In genomic region chr13:20702530-20702929, GRCh38 we compare ENCODE assay signal across 8 cellular contexts. TPM values are rescaled to one million over a fixed set of nuclear protein-coding genes. Genes with fewer than 3 reads are reported as not detected.
DNase-seq lines count a peak whose midpoint lies in the region; ATAC-seq, FAIRE-seq and TF ChIP-seq lines count a peak whose summit lies in the region.
"Had no signal": no experiment of that assay in that cellular context is flagged by ENCODE, and none has a peak within 500 bp of the region (broad histone marks: within the 10 kb centered on the region; RNA-seq: fewer than 3 reads in every experiment).

No MANE protein-coding gene starts in this region.

- H3K9ac ChIP-seq in PC-3 (ENCODE audit: low read length) = peak overlapping the region; percentile 69; the same call in 1 of the 2 replicates

- H2AFZ ChIP-seq in PC-3 (ENCODE audit: low read length) = no peak overlapping the region; the same call in 1 of the 2 replicates

- CTCF ChIA-PET in PC-3 (lab: Charles Lee) = interaction anchor here (0.5 kb wide), 1 partner anchor 21 kb away, joined by 4 read pairs; no protein-coding TSS in a partner anchor
- CTCF ChIA-PET in GM10248 (lab: Yijun Ruan, JAX) = interaction anchor here (0.9 to 5.9 kb wide), 8 partner anchors 10 to 247 kb away, joined by 3 to 34 read pairs (median 7); no protein-coding TSS in a partner anchor

- TF ChIP-seq CTCF in PC-3 (conservative IDR thresholded peaks at IDR 0.05; ENCODE audit: low read depth, low read length) (no peak), esophagus muscularis mucosa (IDR thresholded peaks at IDR 0.05) (no peak), gastrocnemius medialis (IDR thresholded peaks at IDR 0.05 in 4 of 5, conservative IDR thresholded peaks at IDR 0.05 in 1 of 5) (no peak), GM10248 (IDR thresholded peaks at IDR 0.05; ENCODE audit: control extremely low read depth, extremely low read depth, low read depth, missing control alignments) (no peak)

- POLR2A ChIA-PET in PC-3 (lab: Charles Lee; ENCODE audit: unreplicated experiment) (no interaction called here), GM10248 (lab: Yijun Ruan, JAX) (no interaction called here)

- H3K27ac ChIP-seq in PC-3 (ENCODE audit: low read length) = no peak overlapping the region
- peak overlapping the region in 3 of 4 donors; percentile 59 to 82 (median 77) for H3K27ac ChIP-seq in esophagus muscularis mucosa (replicated peaks in 1 of 4)
- peak overlapping the region; percentile 70 to 82 (median 74) for H3K27ac ChIP-seq in gastrocnemius medialis

- no peak for TF ChIP-seq EP300 in esophagus muscularis mucosa (IDR thresholded peaks at IDR 0.05)

- peak overlapping the region; percentile 88 for H3K4me3 ChIP-seq in PC-3 (ENCODE audit: low read length)
- peak overlapping the region; percentile 66 to 88 (median 76) for H3K4me3 ChIP-seq in esophagus muscularis mucosa
- peak overlapping the region; percentile 70 to 79 (median 73) for H3K4me3 ChIP-seq in gastrocnemius medialis

- no peaks in the 10 kb centered on the region for H3K27me3 ChIP-seq in PC-3 (ENCODE audit: low read length)
- no peaks in the 10 kb centered on the region for H3K27me3 ChIP-seq in esophagus muscularis mucosa
- no peaks in the 10 kb centered on the region for H3K27me3 ChIP-seq in gastrocnemius medialis

- intact Hi-C loops in PC-3 (cut with micrococcal nuclease) (loop anchor here (2.0 to 5.0 kb wide), 3 partner anchors 85 to 208 kb away; partner anchors contain the start of gene IFT88), esophagus muscularis mucosa (cut with DNase I) (no loop called here), gastrocnemius medialis (cut with DNase I; ENCODE audit: low total_unique reads) (loop anchor here (5.0 to 10.0 kb wide), 3 partner anchors 138 to 752 kb away; partner anchors contain the start of genes IFT88 and ZDHHC20)

- H3K4me1 ChIP-seq in PC-3 (ENCODE audit: insufficient read depth, low read length) = peaks cover 25% of the 10 kb centered on the region
- H3K4me1 ChIP-seq in esophagus muscularis mucosa = peaks cover 7 to 23% (median 20%) of the 10 kb centered on the region in 4 donors
- H3K4me1 ChIP-seq in gastrocnemius medialis = peaks cover 8 to 14% of the 10 kb centered on the region in 2 donors

- DNase-seq in GM19239 (ENCODE audit: insufficient read length, low spot score) (no peak), PC-3 (no peak), esophagus muscularis mucosa (ENCODE audit: extremely low spot score) (no peak), gastrocnemius medialis (no peak), GM10248 (ENCODE audit: extremely low spot score) (no peak), SHP77 treated with DMSO at 0.1 percent for 48 hours (lab: John Stamatoyannopoulos, UW) (no peak)

- peaks cover 6% of the 10 kb centered on the region for H3K79me2 ChIP-seq in PC-3 (ENCODE audit: low read length)

- TSS peak; percentile 71 for BruUV-seq in PC-3 (replicated peaks; lab: Mats Ljungman, UMichigan)

- 7% methylated on average over 9 of the region's 9 CpGs for WGBS in esophagus muscularis mucosa

- no peaks in the 10 kb centered on the region for H4K20me1 ChIP-seq in PC-3 (ENCODE audit: low read length)

- peak; percentile 37 for FAIRE-seq in GM19239 (lab: Jason Lieb, UNC)

- H3K9me3 ChIP-seq in PC-3 (ENCODE audit: low read length) (no peaks in the 10 kb centered on the region), esophagus muscularis mucosa (no peaks in the 10 kb centered on the region), gastrocnemius medialis (no peaks in the 10 kb centered on the region)

- TF ChIP-seq POLR2A in esophagus muscularis mucosa (IDR thresholded peaks at IDR 0.05; ENCODE audit: low read depth) = no peak
- TF ChIP-seq POLR2A in gastrocnemius medialis (IDR thresholded peaks at IDR 0.05) = peak in 1 of 2 donors; percentile 31

- no peaks in the 10 kb centered on the region for H3F3A ChIP-seq in PC-3 (ENCODE audit: low read length, unreplicated experiment)

- no peak for ATAC-seq in PC-3
- peak in 1 of 2 donors; percentile 31 for ATAC-seq in gastrocnemius medialis
- no peak for ATAC-seq in HG03196 (IDR thresholded peaks at IDR 0.05; ENCODE audit: unreplicated experiment)

- in situ Hi-C loops in gastrocnemius medialis (cut with MboI; ENCODE audit: low sequenced_read_pairs in 4 of 4) = loop anchor here in 2 of 4 donors (10.0 to 25.0 kb wide), 3 partner anchors 208 to 235 kb away; no protein-coding TSS in a partner anchor

- no peaks in the 10 kb centered on the region for H3K9me2 ChIP-seq in PC-3 (replicated peaks; ENCODE audit: low read length)

- H3K36me3 ChIP-seq in PC-3 (ENCODE audit: low read depth, low read length) (no peaks in the 10 kb centered on the region), esophagus muscularis mucosa (no peaks in the 10 kb centered on the region), gastrocnemius medialis (no peaks in the 10 kb centered on the region)

- H3K4me2 ChIP-seq in PC-3 (ENCODE audit: low read length) = peak overlapping the region; percentile 96

RNA-seq across cellular contexts. Expression of gene IL17D, which starts 1.0 kb away (rescaled TPM):
- total RNA-seq in PC-3 (2014; rRNA removed) (1.1 and 1.8 TPM in 2 replicates), esophagus muscularis mucosa (1 to 10 TPM; 4.2 to 9.9 (median 6.7) TPM), gastrocnemius medialis (10 to 100 TPM in 1 of 4 donors, 1 to 10 TPM in 3; 2.2 to 14.2 (median 3.0) TPM)
- total RNA-seq: T-helper 1 cell treated with Interleukin-12 subunit alpha and Interleukin-12 subunit beta and Interleukin-4 antibody, amounts not matched to agents 30 ng/mL and 1 ng/mL, for 36 hours had no signal
